18 cellular contexts compared by ENCODE assay signal in genomic region chr12:57892232-57892987, GRCh38. TPM values are rescaled to one million over a fixed set of nuclear protein-coding genes. Genes with fewer than 3 reads are reported as not detected.
DNase-seq lines count a peak whose midpoint lies in the region; ATAC-seq and TF ChIP-seq lines count a peak whose summit lies in the region.
"Had no signal": no experiment of that assay in that cellular context is flagged by ENCODE, and none has a peak within 500 bp of the region (broad histone marks: within the 10 kb centered on the region; RNA-seq: fewer than 3 reads in every experiment).

No MANE protein-coding gene starts in this region.

- no peak overlapping the region for H4K8ac ChIP-seq in mesendoderm (ENCODE audit: low read depth, low read length)

- no peak overlapping the region for H2AK5ac ChIP-seq in mesendoderm (ENCODE audit: low read length)

- H4K5ac ChIP-seq in mesendoderm (ENCODE audit: low read length), result no peak overlapping the region

- no peaks in the 10 kb centered on the region for H4K20me1 ChIP-seq in PC-9 (ENCODE audit: insufficient read depth)

- no peak for ATAC-seq in GM21786 (IDR thresholded peaks at IDR 0.05; ENCODE audit: unreplicated experiment)
- ATAC-seq: activated CD4-positive, alpha-beta T cell treated with anti-CD3 and anti-CD28 coated beads for 36 hours; naive thymus-derived CD8-positive, alpha-beta T cell had no signal

- H2BK120ac ChIP-seq in mesendoderm (ENCODE audit: low read depth, low read length), result no peak overlapping the region

- no peaks in the 10 kb centered on the region for H3K27me3 Mint-ChIP-seq in brain
- H3K27me3 Mint-ChIP-seq in mesothelial cell of epicardium (ENCODE audit: low read depth), result no peaks in the 10 kb centered on the region

- H3K27ac Mint-ChIP-seq in brain (peak overlapping the region; percentile 79 to 100 (median 97)), mesothelial cell of epicardium (peak overlapping the region; percentile 88)
- H3K27ac Mint-ChIP-seq: activated CD4-positive, alpha-beta T cell treated with anti-CD3 and anti-CD28 coated beads for 36 hours; activated T-helper 1 cell treated with anti-CD3 and anti-CD28 coated beads, Interleukin-12 subunit alpha, Interleukin-12 subunit beta, Interleukin-2, Interleukin-4 antibody, amounts not matched to agents 30 ng/mL and 10 ng/mL and 1 ng/mL, durations not matched to agents 14 hours and 24 hours and 36 hours had no signal

- peak overlapping the region; percentile 75; the same call in 1 of the 2 replicates for H3K27ac ChIP-seq in HL-60 (replicated peaks)
- H3K27ac ChIP-seq in subcutaneous abdominal adipose tissue (ENCODE audit: low read depth, low read length), result peak overlapping the region; percentile 99
- no peak overlapping the region for H3K27ac ChIP-seq in mesendoderm (ENCODE audit: low read depth, low read length)
- no peak overlapping the region for H3K27ac ChIP-seq in PC-9
- H3K27ac ChIP-seq: BLaER1 treated with 17β-estradiol and CSF1 and Interleukin-3, amounts not matched to agents 10 nM and 100 nM; brain microvascular endothelial cell; epithelial cell of prostate had no signal

- H3K27me3 ChIP-seq in HL-60 (ENCODE audit: insufficient read depth, poor library complexity, severe bottlenecking) (peaks cover 2% of the 10 kb centered on the region), subcutaneous abdominal adipose tissue (ENCODE audit: control insufficient read depth in 5 of 5, insufficient read depth in 4 of 5, low read length in 5 of 5) (no peaks in the 10 kb centered on the region), mesendoderm (ENCODE audit: insufficient read depth, low read length, poor library complexity) (no peaks in the 10 kb centered on the region), PC-9 (ENCODE audit: insufficient read depth, low read depth) (no peaks in the 10 kb centered on the region)
- H3K27me3 ChIP-seq: brain microvascular endothelial cell had no signal

- H3K4me3 ChIP-seq in HL-60 (replicated peaks; ENCODE audit: insufficient read depth, low read length) (no peak overlapping the region), subcutaneous abdominal adipose tissue (ENCODE audit: low read depth in 1 of 5, low read length in 5 of 5) (peak overlapping the region in 1 of 5 donors; percentile 19), mesendoderm (ENCODE audit: low read length) (no peak overlapping the region), PC-9 (no peak overlapping the region)
- H3K4me3 ChIP-seq: BLaER1 treated with 17β-estradiol and CSF1 and Interleukin-3, amounts not matched to agents 10 nM and 100 nM had no signal

- H3K9ac ChIP-seq in subcutaneous abdominal adipose tissue (ENCODE audit: low read length in 5 of 5), result peak overlapping the region in 4 of 5 donors; percentile 2 to 36 (median 26)
- H3K9ac ChIP-seq in mesendoderm (ENCODE audit: low read length), result no peak overlapping the region
- H3K9ac ChIP-seq: BLaER1 treated with 17β-estradiol and CSF1 and Interleukin-3, amounts not matched to agents 10 nM and 100 nM had no signal

- POLR2A ChIA-PET in PC-9 (lab: Charles Lee; ENCODE audit: unreplicated experiment), result no interaction called here

- intact Hi-C loops in PC-9 (cut with micrococcal nuclease; ENCODE audit: unreplicated experiment), result no loop called here

- no peak overlapping the region for H3K56ac ChIP-seq in mesendoderm (ENCODE audit: low read length)

- no peak overlapping the region for H2BK5ac ChIP-seq in mesendoderm (ENCODE audit: low read length)

- H3K4me1 Mint-ChIP-seq in brain, result peaks cover 95% of the 10 kb centered on the region
- H3K4me1 Mint-ChIP-seq in mesothelial cell of epicardium, result peaks cover 85% of the 10 kb centered on the region

- no peaks in the 10 kb centered on the region for H3K79me2 ChIP-seq in mesendoderm (ENCODE audit: control insufficient read depth, insufficient read depth, low read length)
- H3K79me2 ChIP-seq in PC-9 (ENCODE audit: low read depth), result no peaks in the 10 kb centered on the region

- H3K9me3 ChIP-seq in subcutaneous abdominal adipose tissue (ENCODE audit: control insufficient read depth in 5 of 5, low read length in 5 of 5), result no peaks in the 10 kb centered on the region
- H3K9me3 ChIP-seq in PC-9 (ENCODE audit: insufficient read depth, low read depth), result no peaks in the 10 kb centered on the region
- H3K9me3 ChIP-seq: BLaER1 treated with 17β-estradiol and CSF1 and Interleukin-3, amounts not matched to agents 10 nM and 100 nM had no signal

- no peak overlapping the region for H3K4me2 ChIP-seq in mesendoderm (ENCODE audit: low read length)
- no peak overlapping the region for H3K4me2 ChIP-seq in PC-9

- no peak overlapping the region for H3K18ac ChIP-seq in mesendoderm (ENCODE audit: low read length)

- CTCF ChIA-PET in PC-9 (lab: Charles Lee), result interaction anchor here (0.6 kb wide), 1 partner anchor 74 kb away, joined by 3 read pairs; the partner anchor contains the start of gene AVIL

- H3K36me3 ChIP-seq in subcutaneous abdominal adipose tissue (ENCODE audit: control insufficient read depth in 5 of 5, insufficient read depth in 5 of 5, low read length in 5 of 5), result no peaks in the 10 kb centered on the region
- no peaks in the 10 kb centered on the region for H3K36me3 ChIP-seq in mesendoderm (ENCODE audit: control insufficient read depth, insufficient read depth, low read length)
- H3K36me3 ChIP-seq in PC-9 (ENCODE audit: low read depth), result no peaks in the 10 kb centered on the region
- H3K36me3 ChIP-seq: BLaER1 treated with 17β-estradiol and CSF1 and Interleukin-3, amounts not matched to agents 10 nM and 100 nM; brain microvascular endothelial cell had no signal

- no peak overlapping the region for H2AFZ ChIP-seq in PC-9

- H3K4me3 Mint-ChIP-seq in brain, result peak overlapping the region in 3 of 5 experiments; percentile 34 to 62 (median 38)
- H3K4me3 Mint-ChIP-seq in mesothelial cell of epicardium, result peak overlapping the region; percentile 15
- H3K4me3 Mint-ChIP-seq: activated CD4-positive, alpha-beta T cell treated with anti-CD3 and anti-CD28 coated beads for 36 hours; activated T-helper 1 cell treated with anti-CD3 and anti-CD28 coated beads, Interleukin-12 subunit alpha, Interleukin-12 subunit beta, Interleukin-2, Interleukin-4 antibody, amounts not matched to agents 30 ng/mL and 10 ng/mL and 1 ng/mL, durations not matched to agents 14 hours and 24 hours and 36 hours; naive thymus-derived CD8-positive, alpha-beta T cell had no signal

- no peak overlapping the region for H2BK15ac ChIP-seq in mesendoderm (replicated peaks; ENCODE audit: low read depth)

- DNase-seq in HL-60 (ENCODE audit: low read depth in 1 of 2, low spot score in 1 of 2), result peak in 1 of 2 experiments; percentile 28
- no peak for DNase-seq in mesothelial cell of epicardium (ENCODE audit: low spot score in 2 of 2, unreplicated experiment in 2 of 2)
- no peak for DNase-seq in mesendoderm
- no peak for DNase-seq in PC-9
- no peak for DNase-seq in amniotic stem cell (lab: John Stamatoyannopoulos, UW)
- DNase-seq: activated CD4-positive, alpha-beta T cell treated with anti-CD3 and anti-CD28 coated beads for 36 hours; brain microvascular endothelial cell; GDM1; naive thymus-derived CD8-positive, alpha-beta T cell; NCI-H2107; stimulated activated CD4-positive, alpha-beta T cell treated with anti-CD3 and anti-CD28 coated beads, Interleukin-15, amount 100 ng/mL, for 24 hours; SW 1271 had no signal

- H3K23ac ChIP-seq in mesendoderm (ENCODE audit: low read length), result no peak overlapping the region

- no CpG with 5 or more reads among the region's 9 CpGs for WGBS in mesendoderm (ENCODE audit: extremely low coverage, insufficient coverage, low lambda C conversion rate)

- peaks cover 47% of the 10 kb centered on the region for H3F3A ChIP-seq in PC-9 (ENCODE audit: insufficient read depth, low read depth)

- no peak overlapping the region for H3K4ac ChIP-seq in mesendoderm (ENCODE audit: low read depth, low read length)

- H3K36me3 Mint-ChIP-seq in brain (no peaks in the 10 kb centered on the region), mesothelial cell of epicardium (no peaks in the 10 kb centered on the region)
- H3K36me3 Mint-ChIP-seq: naive thymus-derived CD8-positive, alpha-beta T cell had no signal

- no peaks in the 10 kb centered on the region for H3K9me2 ChIP-seq in PC-9 (ENCODE audit: insufficient read depth)

- TF ChIP-seq CTCF in HL-60 (IDR thresholded peaks at IDR 0.05; ENCODE audit: insufficient read depth, low read length) (no peak), brain (conservative IDR thresholded peaks at IDR 0.05) (no peak), mesothelial cell of epicardium (IDR thresholded peaks at IDR 0.05; ENCODE audit: unreplicated experiment) (no peak), PC-9 (conservative IDR thresholded peaks at IDR 0.05) (no peak)

- BruUV-seq in PC-9 (replicated peaks; lab: Mats Ljungman, UMichigan), result no TSS peak

- peaks cover 44 to 87% (median 85%) of the 10 kb centered on the region in 5 donors for H3K4me1 ChIP-seq in subcutaneous abdominal adipose tissue (ENCODE audit: control insufficient read depth in 5 of 5, insufficient read depth in 5 of 5, low read length in 5 of 5)
- peaks cover 13% of the 10 kb centered on the region for H3K4me1 ChIP-seq in mesendoderm (ENCODE audit: control insufficient read depth, low read depth, low read length)
- H3K4me1 ChIP-seq in PC-9 (replicated peaks; ENCODE audit: insufficient read depth), result peaks cover 81% of the 10 kb centered on the region

- H3K9me3 Mint-ChIP-seq in brain (no peaks in the 10 kb centered on the region), mesothelial cell of epicardium (no peaks in the 10 kb centered on the region)
- H3K9me3 Mint-ChIP-seq: activated T-helper 1 cell treated with anti-CD3 and anti-CD28 coated beads, Interleukin-12 subunit alpha, Interleukin-12 subunit beta, Interleukin-2, Interleukin-4 antibody, amounts not matched to agents 30 ng/mL and 10 ng/mL and 1 ng/mL, durations not matched to agents 14 hours and 24 hours and 36 hours; naive thymus-derived CD8-positive, alpha-beta T cell had no signal

- H3K79me1 ChIP-seq in mesendoderm (ENCODE audit: low read length), result no peaks in the 10 kb centered on the region

RNA-seq across cellular contexts. Expression of gene CTDSP2, which starts 45.9 kb away (rescaled TPM):
- polyA plus RNA-seq in brain (ENCODE audit: insufficient read depth, low read depth, low replicate concordance), result 67.6 TPM
- 210 to 218 TPM (median 216 TPM) in 3 replicates for total RNA-seq in mesothelial cell of epicardium
- 49.3 TPM for polyA plus RNA-seq in mesendoderm (2013, experiment 1 of 2)
- 49.4 TPM for polyA plus RNA-seq in mesendoderm (2013, experiment 2 of 2)
- 102 and 107 TPM in 2 replicates for total RNA-seq in PC-9 (2021)

RNA-seq across cellular contexts. Expression of gene ATP23, which starts 49.0 kb away (rescaled TPM):
- polyA plus RNA-seq in brain (ENCODE audit: insufficient read depth, low read depth, low replicate concordance), result 9.6 TPM
- total RNA-seq in mesothelial cell of epicardium (4.5 to 5.5 TPM (median 4.8 TPM) in 3 replicates), PC-9 (2021) (5.1 and 6.5 TPM in 2 replicates)
- polyA plus RNA-seq in mesendoderm (2013, experiment 1 of 2), result 10.9 TPM
- polyA plus RNA-seq in mesendoderm (2013, experiment 2 of 2), result 10.4 TPM

Comparison
In these comparisons a context has a peak if more than half of its experiments do, and no peak if none do; other contexts are left out.
1. H3K27ac ChIP-seq: peak in HL-60 (single experiment) and subcutaneous abdominal adipose tissue (single experiment); none in mesendoderm (single experiment) and PC-9 (single experiment).